In the genomic region with DNA sequence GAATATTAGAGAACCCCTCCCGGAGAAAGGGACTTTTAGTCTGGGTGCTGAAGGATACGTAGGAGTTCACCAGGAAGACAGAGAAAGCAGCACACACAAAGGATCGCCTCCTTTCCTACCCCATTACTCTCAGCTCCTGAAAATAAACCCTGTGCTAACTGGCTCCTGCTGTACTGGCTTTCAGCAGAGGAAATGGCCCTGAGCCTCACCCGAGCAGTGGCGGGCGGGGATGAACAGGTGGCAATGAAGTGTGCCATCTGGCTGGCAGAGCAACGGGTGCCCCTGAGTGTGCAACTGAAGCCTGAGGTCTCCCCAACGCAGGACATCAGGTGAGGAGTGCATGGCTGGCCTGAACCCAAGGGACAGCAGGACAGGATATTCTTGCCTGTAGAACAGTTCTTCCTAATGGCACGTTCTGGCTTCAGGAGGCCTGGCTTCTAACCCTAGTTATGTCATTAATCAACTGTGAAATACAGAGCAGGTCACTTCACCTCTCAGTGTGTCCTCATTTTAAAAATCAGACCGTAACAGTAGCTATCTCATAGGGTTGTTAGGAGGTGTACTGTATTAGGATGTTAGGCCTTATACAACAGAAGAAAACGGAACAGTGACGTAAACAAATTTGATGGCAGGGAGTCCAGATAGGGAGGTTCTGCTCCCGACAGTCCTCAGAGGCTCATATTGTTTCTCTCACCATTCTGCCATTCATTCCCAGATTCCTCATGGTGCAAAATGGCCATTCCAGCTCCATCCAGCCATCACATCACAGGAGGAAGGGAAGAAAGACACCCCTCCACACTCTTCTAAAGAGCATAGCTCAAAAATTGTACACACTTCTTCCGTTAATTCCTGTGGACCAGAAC, we compare ENCODE assay signal across 9 cellular contexts. TPM values are rescaled to one million over a fixed set of nuclear protein-coding genes. Genes with fewer than 3 reads are reported as not detected.
A peak's percentile ranks its signal among the peaks of the same experiment; 100 is the strongest.
DNase-seq lines count a peak whose midpoint lies in the region; ATAC-seq and TF ChIP-seq lines count a peak whose summit lies in the region.
"Had no signal": no experiment of that assay in that cellular context is flagged by ENCODE, and none has a peak within 500 bp of the region (broad histone marks: within the 10 kb centered on the region; RNA-seq: fewer than 3 reads in every experiment).

No MANE protein-coding gene starts in this region.

- H3K4me1 ChIP-seq in lower lobe of right lung: peaks cover 26% of the 10 kb centered on the region

- intact Hi-C loops in lower lobe of right lung (cut with DNase I): loop anchor here (10.0 kb wide), 1 partner anchor 55 kb away; no protein-coding TSS in a partner anchor

- H3K4me1 Mint-ChIP-seq in activated naive CD4-positive, alpha-beta T cell treated with anti-CD3 and anti-CD28 coated beads, Interleukin-2, amount 50 U/mL, for 24 hours: peaks cover 58% of the 10 kb centered on the region
- peaks cover 44% of the 10 kb centered on the region for H3K4me1 Mint-ChIP-seq in activated naive CD8-positive, alpha-beta T cell treated with anti-CD3 and anti-CD28 coated beads for 36 hours
- H3K4me1 Mint-ChIP-seq in type B pancreatic cell (ENCODE audit: unreplicated experiment): peaks cover 29% of the 10 kb centered on the region

- peak overlapping the region; percentile 93 for H3K4me3 ChIP-seq in lower lobe of right lung

- peak overlapping the region; percentile 94 for H3K27ac Mint-ChIP-seq in activated naive CD4-positive, alpha-beta T cell treated with anti-CD3 and anti-CD28 coated beads, Interleukin-2, amount 50 U/mL, for 24 hours
- peak overlapping the region; percentile 93 for H3K27ac Mint-ChIP-seq in activated naive CD8-positive, alpha-beta T cell treated with anti-CD3 and anti-CD28 coated beads for 36 hours
- H3K27ac Mint-ChIP-seq in type B pancreatic cell: peak overlapping the region; percentile 92

- H3K27me3 Mint-ChIP-seq in activated naive CD4-positive, alpha-beta T cell treated with anti-CD3 and anti-CD28 coated beads, Interleukin-2, amount 50 U/mL, for 24 hours: no peaks in the 10 kb centered on the region
- H3K27me3 Mint-ChIP-seq in activated naive CD8-positive, alpha-beta T cell treated with anti-CD3 and anti-CD28 coated beads for 36 hours: no peaks in the 10 kb centered on the region
- H3K27me3 Mint-ChIP-seq in type B pancreatic cell: no peaks in the 10 kb centered on the region

- peaks cover 19% of the 10 kb centered on the region for H3K36me3 ChIP-seq in lower lobe of right lung

- no peak for ATAC-seq in lower lobe of right lung
- ATAC-seq in GM21515 (IDR thresholded peaks at IDR 0.05; ENCODE audit: unreplicated experiment): no peak

- peak overlapping the region; percentile 98 for H3K4me3 Mint-ChIP-seq in activated naive CD4-positive, alpha-beta T cell treated with anti-CD3 and anti-CD28 coated beads, Interleukin-2, amount 50 U/mL, for 24 hours
- peak overlapping the region; percentile 88 for H3K4me3 Mint-ChIP-seq in activated naive CD8-positive, alpha-beta T cell treated with anti-CD3 and anti-CD28 coated beads for 36 hours
- H3K4me3 Mint-ChIP-seq in type B pancreatic cell: peak overlapping the region; percentile 95

- DNase-seq in activated naive CD4-positive, alpha-beta T cell treated with Interleukin-2 at 50 U/mL for 16 hours: no peak
- no peak for DNase-seq in activated naive CD8-positive, alpha-beta T cell treated with anti-CD3 and anti-CD28 coated beads for 36 hours
- no peak for DNase-seq in lower lobe of right lung
- DNase-seq in type B pancreatic cell (ENCODE audit: extremely low spot score, unreplicated experiment): no peak
- no peak for DNase-seq in NK-92 (lab: John Stamatoyannopoulos, UW; ENCODE audit: unreplicated experiment)
- DNase-seq in dermis blood vessel endothelial cell: no peak

- H3K9me3 ChIP-seq in lower lobe of right lung: no peaks in the 10 kb centered on the region
- H3K9me3 ChIP-seq: pancreas had no signal

- TF ChIP-seq CTCF in lower lobe of right lung (IDR thresholded peaks at IDR 0.05) (no peak), type B pancreatic cell (conservative IDR thresholded peaks at IDR 0.05) (no peak)

- peaks cover 26% of the 10 kb centered on the region for H3K36me3 Mint-ChIP-seq in activated naive CD4-positive, alpha-beta T cell treated with anti-CD3 and anti-CD28 coated beads, Interleukin-2, amount 50 U/mL, for 24 hours
- peaks cover 54% of the 10 kb centered on the region for H3K36me3 Mint-ChIP-seq in activated naive CD8-positive, alpha-beta T cell treated with anti-CD3 and anti-CD28 coated beads for 36 hours
- peaks cover 34% of the 10 kb centered on the region for H3K36me3 Mint-ChIP-seq in type B pancreatic cell

- no peaks in the 10 kb centered on the region for H3K27me3 ChIP-seq in lower lobe of right lung (ENCODE audit: low read depth)
- H3K27me3 ChIP-seq: pancreas had no signal

- H3K9me3 Mint-ChIP-seq in activated naive CD4-positive, alpha-beta T cell treated with anti-CD3 and anti-CD28 coated beads, Interleukin-2, amount 50 U/mL, for 24 hours: no peaks in the 10 kb centered on the region
- H3K9me3 Mint-ChIP-seq in activated naive CD8-positive, alpha-beta T cell treated with anti-CD3 and anti-CD28 coated beads for 36 hours: peaks cover 4% of the 10 kb centered on the region
- peaks cover 3% of the 10 kb centered on the region for H3K9me3 Mint-ChIP-seq in type B pancreatic cell

- H3K27ac ChIP-seq in lower lobe of right lung: peak overlapping the region; percentile 90

RNA-seq across cellular contexts. Expression of a gene that starts 1.8 kb away (rescaled TPM):
- total RNA-seq in activated naive CD8-positive, alpha-beta T cell treated with anti-CD3 and anti-CD28 coated beads for 36 hours: 100 to 1,000 TPM; 113 to 115 TPM
- total RNA-seq in lower lobe of right lung: 95.7 TPM
- total RNA-seq in type B pancreatic cell (ENCODE audit: low replicate concordance): 81.3 and 84.9 TPM in 2 replicates
- 111 and 116 TPM in 2 replicates for total RNA-seq in dermis blood vessel endothelial cell

RNA-seq across cellular contexts. Expression of a gene that starts 29.4 kb away (rescaled TPM):
- 10 to 100 TPM; 57.8 to 58.0 TPM for total RNA-seq in activated naive CD8-positive, alpha-beta T cell treated with anti-CD3 and anti-CD28 coated beads for 36 hours
- total RNA-seq in lower lobe of right lung: 13.9 TPM
- total RNA-seq in type B pancreatic cell (ENCODE audit: low replicate concordance): 8.3 and 17.0 TPM in 2 replicates
- total RNA-seq in dermis blood vessel endothelial cell: 49.2 and 62.1 TPM in 2 replicates

RNA-seq across cellular contexts. Expression of a gene that starts 52.4 kb away (rescaled TPM):
- total RNA-seq in activated naive CD8-positive, alpha-beta T cell treated with anti-CD3 and anti-CD28 coated beads for 36 hours: 10 to 100 TPM; 18.4 to 18.6 TPM
- total RNA-seq in lower lobe of right lung (40.3 TPM), type B pancreatic cell (ENCODE audit: low replicate concordance) (31.8 and 33.2 TPM in 2 replicates), dermis blood vessel endothelial cell (30.5 and 33.0 TPM in 2 replicates)
